Comparison of ENCODE assay signal across 8 cellular contexts in the genomic region with DNA sequence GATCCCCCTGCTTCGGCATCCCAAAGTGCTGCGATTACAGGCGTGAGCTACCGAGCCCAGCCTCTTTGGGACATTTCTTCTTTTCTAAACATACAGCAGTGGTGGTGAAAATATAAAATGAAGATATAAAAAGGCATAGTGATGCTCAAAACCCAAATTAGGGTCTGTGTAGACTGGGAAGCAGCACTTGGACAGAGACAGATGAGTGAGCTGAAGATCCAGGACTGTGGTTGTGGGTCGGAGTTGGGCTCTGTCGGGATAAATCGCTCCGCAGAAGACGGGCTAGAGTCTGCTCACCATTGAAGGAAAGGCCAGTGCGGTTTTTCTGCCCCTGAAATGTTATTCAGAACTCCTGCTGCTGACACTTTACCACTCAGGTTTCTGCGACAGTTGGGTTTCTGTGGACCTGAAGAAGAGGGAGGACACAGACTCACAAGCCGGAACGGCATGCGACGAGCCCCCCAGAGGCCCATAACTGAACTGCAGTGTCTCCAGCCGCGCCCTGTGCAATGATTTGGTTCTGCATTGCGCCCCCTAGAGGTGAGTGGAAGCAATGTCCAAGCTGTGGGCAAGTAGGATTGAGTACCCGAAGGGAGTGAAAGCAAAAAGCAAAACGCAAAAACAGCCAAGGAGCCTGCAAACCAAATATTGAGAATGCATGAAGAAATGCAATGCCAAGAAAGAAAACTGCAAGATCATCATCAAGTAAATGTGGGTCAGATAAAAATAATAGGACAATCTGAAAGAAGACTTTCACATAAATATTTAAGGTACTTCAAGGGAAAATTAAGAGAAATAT.
DNase-seq lines count a peak whose midpoint lies in the region; ATAC-seq and TF ChIP-seq lines count a peak whose summit lies in the region.

No MANE protein-coding gene starts in this region.

- no peak overlapping the region for H3K4me3 Mint-ChIP-seq in activated CD4-positive, alpha-beta T cell treated with anti-CD3 and anti-CD28 coated beads for 36 hours

- intact Hi-C loops in activated CD4-positive, alpha-beta T cell treated with anti-CD3 and anti-CD28 coated beads for 36 hours (cut with DNase I, micrococcal nuclease) = loop anchor here (1.0 to 10.0 kb wide), 5 partner anchors 61 to 193 kb away; a partner anchor contains a TSS

- ATAC-seq in GM19023 (IDR thresholded peaks at IDR 0.05; ENCODE audit: unreplicated experiment) = peak; percentile 100
- ATAC-seq in HG03139 (IDR thresholded peaks at IDR 0.05; ENCODE audit: unreplicated experiment) = peak; percentile 100
- peak; percentile 100 for ATAC-seq in activated CD4-positive, alpha-beta T cell treated with anti-CD3 and anti-CD28 coated beads for 36 hours
- peak; percentile 100 for ATAC-seq in left lobe of liver

- no peak overlapping the region for H3K27ac Mint-ChIP-seq in activated CD4-positive, alpha-beta T cell treated with anti-CD3 and anti-CD28 coated beads for 36 hours

- DNase-seq in AG10803 (ENCODE audit: low read depth) (peak; percentile 79), NCI-H510A (lab: John Stamatoyannopoulos, UW) (peak; percentile 33), cerebellum (ENCODE audit: low spot score) (peak; percentile 2), left lobe of liver (ENCODE audit: low spot score) (peak; percentile 88)
- DNase-seq in activated CD4-positive, alpha-beta T cell treated with anti-CD3 and anti-CD28 coated beads for 36 hours = peak; percentile 95
- peak; percentile 85 to 86 for DNase-seq in stimulated activated CD4-positive, alpha-beta T cell treated with anti-CD3 and anti-CD28 coated beads, Interleukin-4, amount 100 ng/mL, for 48 hours (ENCODE audit: low read depth in 2 of 2)

- no peaks in the 10 kb centered on the region for H3K9me3 Mint-ChIP-seq in activated CD4-positive, alpha-beta T cell treated with anti-CD3 and anti-CD28 coated beads for 36 hours (ENCODE audit: low read depth)

- no peaks in the 10 kb centered on the region for H3K36me3 Mint-ChIP-seq in activated CD4-positive, alpha-beta T cell treated with anti-CD3 and anti-CD28 coated beads for 36 hours (ENCODE audit: low read depth)

- CTCF ChIA-PET in activated CD4-positive, alpha-beta T cell treated with anti-CD3 and anti-CD28 coated beads for 36 hours (lab: Charles Lee) = interaction anchor here (0.6 to 4.3 kb wide), 37 partner anchors 8 to 962 kb away, joined by 3 to 25 read pairs (median 4); no protein-coding TSS in a partner anchor

- H3K27me3 Mint-ChIP-seq in activated CD4-positive, alpha-beta T cell treated with anti-CD3 and anti-CD28 coated beads for 36 hours = peaks cover 6% of the 10 kb centered on the region

- peak; percentile 98 for TF ChIP-seq CTCF in AG10803 (conservative IDR thresholded peaks at IDR 0.05; ENCODE audit: low read length)

- H3K4me3 ChIP-seq in AG10803 (ENCODE audit: low read length) = peak overlapping the region; percentile 17; the same call in 1 of the 2 replicates

- H3K4me1 Mint-ChIP-seq in activated CD4-positive, alpha-beta T cell treated with anti-CD3 and anti-CD28 coated beads for 36 hours = peaks cover 5% of the 10 kb centered on the region

- POLR2A ChIA-PET in activated CD4-positive, alpha-beta T cell treated with anti-CD3 and anti-CD28 coated beads for 36 hours (lab: Charles Lee) = interaction anchor here (0.5 kb wide), 1 partner anchor 20 kb away, joined by 3 read pairs; no protein-coding TSS in a partner anchor

Comparison
In these comparisons a context has a peak if more than half of its experiments do, and no peak if none do; other contexts are left out.
1. Peak in every context shown above with its lines: DNase-seq, ATAC-seq and H3K4me3 ChIP-seq.
2. DNase-seq: peak in every context shown above with its lines; median percentile 95 in activated CD4-positive, alpha-beta T cell treated with anti-CD3 and anti-CD28 coated beads for 36 hours; 88 in left lobe of liver; 86 in stimulated activated CD4-positive, alpha-beta T cell treated with anti-CD3 and anti-CD28 coated beads, Interleukin-4, amount 100 ng/mL, for 48 hours; 79 in AG10803; 33 in NCI-H510A; 2 in cerebellum.